In the genomic region with DNA sequence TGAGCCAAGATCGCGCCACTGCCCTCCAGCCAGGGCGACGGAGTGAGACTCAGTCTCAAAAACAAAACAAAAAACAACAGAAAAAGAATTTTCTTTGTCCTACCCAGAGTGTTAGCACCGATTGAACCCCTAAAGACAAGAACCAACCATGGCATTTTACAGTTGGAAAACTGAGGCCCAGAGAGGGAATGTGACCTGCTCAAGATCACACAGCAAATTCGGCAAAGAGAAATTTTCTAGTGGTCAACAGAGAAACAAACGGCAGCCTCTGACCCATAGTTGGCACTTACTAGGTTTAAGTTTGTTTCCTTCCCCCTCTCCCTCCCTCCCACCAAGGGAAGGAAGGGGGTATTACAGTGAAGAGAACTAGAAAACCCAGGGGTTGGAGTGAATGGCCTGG, we compare ENCODE assay signal across 34 cellular contexts. TPM values are rescaled to one million over a fixed set of nuclear protein-coding genes. Genes with fewer than 3 reads are reported as not detected.
"Had no signal": no experiment of that assay in that cellular context is flagged by ENCODE, and none has a peak within 500 bp of the region (broad histone marks: within the 10 kb centered on the region; RNA-seq: fewer than 3 reads in every experiment).

No MANE protein-coding gene starts in this region.

- H3K9ac ChIP-seq: neural progenitor cell, parathyroid adenoma had no signal

- H3K9me3 ChIP-seq: ovary, psoas muscle, spleen, stomach, thoracic aorta, thyroid gland, tibial nerve, upper lobe of left lung, vagina had no signal

- H2AFZ ChIP-seq: neural progenitor cell, parathyroid adenoma had no signal

- FAIRE-seq: urothelium cell line had no signal

- H3K27ac ChIP-seq: neural progenitor cell, ovary, parathyroid adenoma, psoas muscle, skin epidermis, spleen, stomach, thoracic aorta, thyroid gland, tibial nerve, upper lobe of left lung, vagina had no signal

- H3K27me3 ChIP-seq: neural progenitor cell, ovary, thyroid gland, upper lobe of left lung, vagina had no signal

- DNase-seq: naive thymus-derived CD4-positive, alpha-beta T cell; natural killer cell; occipital lobe; ovary; psoas muscle; right cardiac atrium; spleen; stimulated activated CD4-positive, alpha-beta T cell treated with anti-CD3 and anti-CD28 coated beads, Interleukin-12 subunit alpha, Interleukin-12 subunit beta, amount 100 ng/mL, for 4 hours; stimulated activated CD4-positive, alpha-beta T cell treated with anti-CD3 and anti-CD28 coated beads, Interleukin-1b, Interleukin-23, amount 100 ng/mL, for 48 hours; stimulated activated CD4-positive, alpha-beta T cell treated with anti-CD3 and anti-CD28 coated beads, Interleukin-4, amount 100 ng/mL, for 1 hour; stimulated activated CD4-positive, alpha-beta T cell treated with anti-CD3 and anti-CD28 coated beads, Interleukin-4, amount 100 ng/mL, for 4 hours; stimulated activated CD8-positive, alpha-beta memory T cell treated with anti-CD3 and anti-CD28 coated beads, Interleukin-4, amount 100 ng/mL, for 48 hours; stimulated activated naive CD4-positive, alpha-beta T cell treated with Interleukin-2 at 50 U/mL for 16 hours; stomach; thyroid gland; trophoblast cell; upper lobe of left lung had no signal

- H3K4me2 ChIP-seq: neural progenitor cell, smooth muscle cell had no signal

- H3K36me3 ChIP-seq: neural progenitor cell, ovary, spleen, stomach, thoracic aorta, thyroid gland, tibial nerve, upper lobe of left lung, vagina had no signal

- H3K4me3 ChIP-seq: neural progenitor cell, ovary, psoas muscle, skin epidermis, smooth muscle cell, spleen, stomach, thoracic aorta, thyroid gland, tibial nerve, upper lobe of left lung, vagina had no signal

- H3K4me1 ChIP-seq: parathyroid adenoma, psoas muscle, spleen, stomach, thyroid gland, tibial nerve, upper lobe of left lung, vagina had no signal

- H3K79me2 ChIP-seq: parathyroid adenoma had no signal

- ATAC-seq: naive thymus-derived CD4-positive, alpha-beta T cell; natural killer cell; psoas muscle; right cardiac atrium; sciatic nerve; stimulated activated memory B cell treated with anti-CD40 and anti-IgM and Interleukin-4, amounts not matched to agents 10 μg/mL and 1 μg/mL and 100 μg/mL, for 72 hours had no signal

RNA-seq across cellular contexts. Expression of gene ACTL8, which starts 20.5 kb away (rescaled TPM):
- total RNA-seq: naive thymus-derived CD4-positive, alpha-beta T cell; natural killer cell; occipital lobe; osteoblast; ovary; progenitor cell of endocrine pancreas; psoas muscle; renal cortical epithelial cell; right cardiac atrium; sciatic nerve; spleen; stomach; subcutaneous adipose tissue; temporal lobe; thoracic aorta; thyroid gland; tibial nerve; upper lobe of left lung; ureter; vagina had no signal
- polyA plus RNA-seq: naive thymus-derived CD4-positive, alpha-beta T cell; neural cell; psoas muscle; right cardiac atrium; smooth muscle cell; spleen; stomach had no signal
